Comparison of ENCODE assay signal across 23 cellular contexts in genomic region chr21:35436899-35437298, GRCh38.
DNase-seq lines count a peak whose midpoint lies in the region; ATAC-seq, FAIRE-seq and TF ChIP-seq lines count a peak whose summit lies in the region.
"Had no signal": no experiment of that assay in that cellular context is flagged by ENCODE, and none has a peak within 500 bp of the region (broad histone marks: within the 10 kb centered on the region; RNA-seq: fewer than 3 reads in every experiment).

No MANE protein-coding gene starts in this region.

- TF ChIP-seq CTCF in GM12872 (IDR thresholded peaks at IDR 0.05; ENCODE audit: insufficient read depth, low read depth, low read length) = peak; percentile 14; the same call in 1 of the 3 replicates
- TF ChIP-seq CTCF in Loucy (conservative IDR thresholded peaks at IDR 0.05; ENCODE audit: low read length) = peak; percentile 41
- peak in 1 of 3 experiments; percentile 6; a peak in 1 of 4 replicates for TF ChIP-seq CTCF in H1 (IDR thresholded peaks at IDR 0.05; ENCODE audit: control extremely low read depth in 1 of 3, insufficient read depth in 1 of 3, low read depth in 1 of 3, low read length in 3 of 3)

- H3K14ac ChIP-seq in H1 (ENCODE audit: insufficient read length) = no peak overlapping the region

- H3K4me2 ChIP-seq in Loucy (ENCODE audit: low read depth, low read length, poor library complexity, severe bottlenecking) = no peak overlapping the region
- no peak overlapping the region for H3K4me2 ChIP-seq in H1 (ENCODE audit: insufficient read depth in 1 of 2, low read depth in 2 of 2, low read length in 2 of 2)

- no peak overlapping the region for H2BK5ac ChIP-seq in H1 (ENCODE audit: low read depth, low read length)

- H3K23me2 ChIP-seq in H1 (ENCODE audit: low read depth, low read length) = no peaks in the 10 kb centered on the region

- H3K9me3 Mint-ChIP-seq in stimulated activated effector memory CD8-positive, alpha-beta T cell treated with anti-CD3 and anti-CD28 coated beads, Interleukin-12 subunit alpha, Interleukin-12 subunit beta, amount 100 ng/mL, for 72 hours = peaks cover 6% of the 10 kb centered on the region

- no peak overlapping the region for H2AK5ac ChIP-seq in H1 (ENCODE audit: low read depth, low read length)

- no peaks in the 10 kb centered on the region for H3F3A ChIP-seq in Loucy (ENCODE audit: low read depth)

- no peaks in the 10 kb centered on the region for H3K36me3 Mint-ChIP-seq in stimulated activated effector memory CD8-positive, alpha-beta T cell treated with anti-CD3 and anti-CD28 coated beads, Interleukin-12 subunit alpha, Interleukin-12 subunit beta, amount 100 ng/mL, for 72 hours
- H3K36me3 Mint-ChIP-seq: mesothelial cell of epicardium had no signal

- ATAC-seq in stimulated activated effector memory CD8-positive, alpha-beta T cell treated with anti-CD3 and anti-CD28 coated beads, Interleukin-12 subunit alpha, Interleukin-12 subunit beta, amount 100 ng/mL, for 72 hours = no peak
- ATAC-seq: body of pancreas; natural killer cell; stimulated activated memory B cell treated with anti-CD40 and anti-IgM and Interleukin-4, amounts not matched to agents 10 μg/mL and 1 μg/mL and 100 μg/mL, for 72 hours had no signal

- no peak for FAIRE-seq in H1 (lab: Jason Lieb, UNC)
- FAIRE-seq: colon, TTC549 had no signal

- no peak overlapping the region for H3K4me3 Mint-ChIP-seq in stimulated activated effector memory CD8-positive, alpha-beta T cell treated with anti-CD3 and anti-CD28 coated beads, Interleukin-12 subunit alpha, Interleukin-12 subunit beta, amount 100 ng/mL, for 72 hours
- H3K4me3 Mint-ChIP-seq: activated CD4-positive, alpha-beta T cell treated with anti-CD3 and anti-CD28 coated beads, Interleukin-2, amount 10 ng/mL, durations not matched to agents 7 days and 5 days; mesothelial cell of epicardium; natural killer cell; stimulated activated memory B cell treated with anti-CD40 and anti-IgM and Interleukin-4, amounts not matched to agents 10 μg/mL and 1 μg/mL and 100 μg/mL, for 72 hours had no signal

- TF ChIP-seq RAD21 in H1 (IDR thresholded peaks at IDR 0.05 in 1 of 2, conservative IDR thresholded peaks at IDR 0.05 in 1 of 2; ENCODE audit: low read depth in 2 of 2, low read length in 2 of 2) = peak; percentile 7 to 18; a peak in 1 of 4 replicates

- H4K8ac ChIP-seq in H1 (ENCODE audit: extremely low read depth, insufficient read depth, low read length) = no peak overlapping the region

- TF ChIP-seq POLR2A in H1 (IDR thresholded peaks at IDR 0.05; ENCODE audit: control extremely low read depth in 1 of 2, low read depth in 2 of 2, low read length in 2 of 2) = no peak

- no peak overlapping the region for H2BK20ac ChIP-seq in H1 (ENCODE audit: low read length)

- H2BK120ac ChIP-seq in H1 (replicated peaks; ENCODE audit: low read depth, low read length) = no peak overlapping the region

- CTCF ChIA-PET in H1 (lab: Charles Lee; ENCODE audit: partially characterized antibody) = interaction anchor here (0.6 to 1.6 kb wide), 8 partner anchors 10 to 221 kb away, joined by 3 to 6 read pairs (median 4); no protein-coding TSS in a partner anchor

- no peak overlapping the region for H4K5ac ChIP-seq in H1 (ENCODE audit: insufficient read length, low read depth, low read length)

- H2BK15ac ChIP-seq in H1 (ENCODE audit: low read length) = no peak overlapping the region

- H2AFZ ChIP-seq in Loucy (ENCODE audit: low read length) = no peak overlapping the region
- H2AFZ ChIP-seq in H1 (ENCODE audit: low read length) = no peak overlapping the region
- H2AFZ ChIP-seq: parathyroid adenoma had no signal

- 93% methylated on average over 1 of the region's 1 CpG; no CpG with 5 or more reads in 1 of the 2 experiments for WGBS in H1 (ENCODE audit: extremely low coverage in 1 of 2, insufficient coverage in 1 of 2, insufficient read length in 1 of 2, insufficient replicate concordance in 2 of 2, low coverage in 1 of 2, low lambda C conversion rate in 2 of 2, missing lambda C conversion rate in 1 of 2), 2 experiments

- H4K91ac ChIP-seq in H1 (replicated peaks; ENCODE audit: insufficient read length, low read length) = no peak overlapping the region

- in situ Hi-C loops in ACHN (cut with HindIII; ENCODE audit: low pct_ligation_motif_present, low pct_unique_long_range_greater_than_20kb, low sequenced_read_pairs) = no loop called here

- no peak overlapping the region for H3K4ac ChIP-seq in H1 (replicated peaks; ENCODE audit: insufficient read length, low read depth, low read length)

- H3K18ac ChIP-seq in H1 (ENCODE audit: extremely low read depth, low read length) = no peak overlapping the region

- POLR2A ChIA-PET in H1 (lab: Charles Lee; ENCODE audit: partially characterized antibody) = no interaction called here

- no peak overlapping the region for H3K9ac ChIP-seq in Loucy (ENCODE audit: low read depth, low read length, poor library complexity, severe bottlenecking)
- H3K9ac ChIP-seq in H1 (replicated peaks in 1 of 4; ENCODE audit: extremely low read depth in 1 of 4, low read depth in 3 of 4, low read length in 3 of 4) = no peak overlapping the region
- H3K9ac ChIP-seq: parathyroid adenoma had no signal

- TF ChIP-seq EP300 in H1 (IDR thresholded peaks at IDR 0.05; ENCODE audit: borderline replicate concordance in 1 of 2, low read depth in 2 of 2, low read length in 2 of 2) = no peak

- no peaks in the 10 kb centered on the region for H3K9me2 ChIP-seq in Loucy (replicated peaks; ENCODE audit: low read depth, low read length)

- H3K27ac ChIP-seq in H1 (ENCODE audit: low read depth, low read length) = no peak overlapping the region
- H3K27ac ChIP-seq: body of pancreas, C4-2B, parathyroid adenoma, sigmoid colon, testis had no signal

- no peak overlapping the region for H3K23ac ChIP-seq in H1 (ENCODE audit: insufficient read length)

- H4K20me1 ChIP-seq in Loucy (ENCODE audit: insufficient read depth, low read length, poor library complexity, severe bottlenecking) = no peaks in the 10 kb centered on the region
- no peaks in the 10 kb centered on the region for H4K20me1 ChIP-seq in H1 (replicated peaks in 1 of 2; ENCODE audit: control insufficient read depth in 1 of 2, insufficient read depth in 2 of 2, low read length in 2 of 2)

- peaks cover 9% of the 10 kb centered on the region for H3K4me1 Mint-ChIP-seq in stimulated activated effector memory CD8-positive, alpha-beta T cell treated with anti-CD3 and anti-CD28 coated beads, Interleukin-12 subunit alpha, Interleukin-12 subunit beta, amount 100 ng/mL, for 72 hours

- no peak overlapping the region for H2BK12ac ChIP-seq in H1 (ENCODE audit: low read depth, low read length)

- H3K4me3 ChIP-seq in Loucy (ENCODE audit: low read length, poor library complexity, severe bottlenecking) (no peak overlapping the region), H1 (ENCODE audit: extremely low read depth in 1 of 4, insufficient read depth in 2 of 4, low read depth in 3 of 4, low read length in 4 of 4) (no peak overlapping the region)
- H3K4me3 ChIP-seq: body of pancreas, sigmoid colon, testis had no signal

- H3K79me1 ChIP-seq in H1 (ENCODE audit: low read depth, low read length) = no peaks in the 10 kb centered on the region

- H3K27me3 ChIP-seq in Loucy (ENCODE audit: insufficient read depth, low read length, poor library complexity, severe bottlenecking) = peaks cover 6% of the 10 kb centered on the region
- no peaks in the 10 kb centered on the region for H3K27me3 ChIP-seq in H1 (replicated peaks in 1 of 4; ENCODE audit: control insufficient read depth in 3 of 4, extremely low read depth in 1 of 4, insufficient read depth in 3 of 4, low read length in 3 of 4)
- H3K27me3 ChIP-seq: body of pancreas, testis had no signal

- H3K56ac ChIP-seq in H1 (replicated peaks; ENCODE audit: insufficient read length, low read depth, low read length) = no peak overlapping the region

- DNase-seq in ACHN = peak; percentile 10
- no peak for DNase-seq in H1 (ENCODE audit: low read depth in 1 of 2, low spot score in 2 of 2)
- DNase-seq in activated naive CD4-positive, alpha-beta T cell (lab: John Stamatoyannopoulos, UW) = no peak
- DNase-seq in activated CD4-positive, CD25-positive, alpha-beta regulatory T cell treated with anti-CD3 and anti-CD28 coated beads, Interleukin-2, amount 50 U/mL, for 72 hours = no peak
- no peak for DNase-seq in NCI-H187 (lab: John Stamatoyannopoulos, UW)
- no peak for DNase-seq in stimulated activated effector memory CD8-positive, alpha-beta T cell treated with anti-CD3 and anti-CD28 coated beads, Interleukin-12 subunit alpha, Interleukin-12 subunit beta, amount 100 ng/mL, for 72 hours (ENCODE audit: low spot score in 2 of 2)
- DNase-seq: activated CD4-positive, alpha-beta T cell treated with anti-CD3 and anti-CD28 coated beads, Interleukin-2, amount 10 ng/mL, durations not matched to agents 7 days and 5 days; activated CD8-positive, alpha-beta memory T cell treated with anti-CD3 and anti-CD28 coated beads, Interleukin-2, amount 50 U/mL, for 48 hours; body of pancreas; MV-4-11; natural killer cell; NCI-H1930; NCI-H446; sigmoid colon; testis had no signal

- H3K4me1 ChIP-seq in Loucy (ENCODE audit: insufficient read depth, low read length, poor library complexity, severe bottlenecking) = no peaks in the 10 kb centered on the region
- peaks cover 0 to 2% (median 0%) of the 10 kb centered on the region in 4 experiments; a peak in 1 of 7 replicates for H3K4me1 ChIP-seq in H1 (replicated peaks in 1 of 4; ENCODE audit: control insufficient read depth in 3 of 4, insufficient read depth in 4 of 4, low read length in 3 of 4)
- H3K4me1 ChIP-seq: parathyroid adenoma, sigmoid colon had no signal

- no peaks in the 10 kb centered on the region for H3K79me2 ChIP-seq in Loucy (ENCODE audit: insufficient read depth, low read length)
- no peaks in the 10 kb centered on the region for H3K79me2 ChIP-seq in H1 (ENCODE audit: control insufficient read depth in 1 of 2, insufficient read depth in 2 of 2, low read length in 2 of 2)
- H3K79me2 ChIP-seq: parathyroid adenoma had no signal

- H3K36me3 ChIP-seq in Loucy (ENCODE audit: insufficient read depth, low read length) = no peaks in the 10 kb centered on the region
- H3K36me3 ChIP-seq in H1 (ENCODE audit: control insufficient read depth in 2 of 4, insufficient read depth in 4 of 4, low read length in 3 of 4) = peaks cover 0 to 4% (median 0%) of the 10 kb centered on the region in 4 experiments; a peak in 1 of 8 replicates
- H3K36me3 ChIP-seq: sigmoid colon had no signal

- no peak overlapping the region for H3K27ac Mint-ChIP-seq in stimulated activated effector memory CD8-positive, alpha-beta T cell treated with anti-CD3 and anti-CD28 coated beads, Interleukin-12 subunit alpha, Interleukin-12 subunit beta, amount 100 ng/mL, for 72 hours
- H3K27ac Mint-ChIP-seq: activated CD4-positive, alpha-beta T cell treated with anti-CD3 and anti-CD28 coated beads, Interleukin-2, amount 10 ng/mL, durations not matched to agents 7 days and 5 days; mesothelial cell of epicardium; natural killer cell; stimulated activated memory B cell treated with anti-CD40 and anti-IgM and Interleukin-4, amounts not matched to agents 10 μg/mL and 1 μg/mL and 100 μg/mL, for 72 hours had no signal

- no peaks in the 10 kb centered on the region for H3K9me3 ChIP-seq in Loucy (ENCODE audit: insufficient read depth, low read depth, low read length)
- H3K9me3 ChIP-seq in H1 (ENCODE audit: insufficient read depth in 2 of 2, low read depth in 1 of 2, low read length in 1 of 2) = peaks cover 9 to 11% of the 10 kb centered on the region in 2 experiments
- H3K9me3 ChIP-seq: testis had no signal

TF ChIP-seq in H1, 55 proteins besides CTCF, POLR2A, EP300 and RAD21:
- no peak for TF ChIP-seq ZNF274 (IDR thresholded peaks at IDR 0.05; ENCODE audit: borderline replicate concordance, extremely low read depth, low read length)
